Comparison of ENCODE assay signal across 16 cellular contexts in the genomic region with DNA sequence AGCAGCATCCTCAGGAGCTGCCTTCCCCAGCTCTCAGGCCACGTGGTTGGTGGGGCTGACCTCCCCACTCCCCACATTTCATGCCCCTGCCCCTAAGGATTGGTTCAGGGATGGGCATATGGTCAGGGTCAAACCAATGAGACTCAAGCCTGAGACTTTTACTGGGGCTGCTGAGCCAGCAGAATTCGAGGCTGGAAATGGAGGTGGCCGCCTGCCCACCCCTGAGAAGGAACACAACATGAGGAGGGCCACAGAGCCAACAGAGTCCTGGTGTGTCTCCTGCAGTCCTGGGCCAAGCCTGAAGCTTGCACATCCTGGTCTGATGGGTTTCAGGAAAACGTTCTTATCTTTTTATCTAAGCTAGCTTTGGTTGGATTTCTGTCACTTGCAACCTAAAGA. TPM values are rescaled to one million over a fixed set of nuclear protein-coding genes. Genes with fewer than 3 reads are reported as not detected.
A peak's percentile ranks its signal among the peaks of the same experiment; 100 is the strongest.
DNase-seq lines count a peak whose midpoint lies in the region; ATAC-seq and TF ChIP-seq lines count a peak whose summit lies in the region.
"Had no signal": no experiment of that assay in that cellular context is flagged by ENCODE, and none has a peak within 500 bp of the region (broad histone marks: within the 10 kb centered on the region; RNA-seq: fewer than 3 reads in every experiment).

No MANE protein-coding gene starts in this region.

- no peaks in the 10 kb centered on the region for H3K36me3 ChIP-seq in upper lobe of right lung

- TF ChIP-seq CTCF in nephron (IDR thresholded peaks at IDR 0.05; ENCODE audit: unreplicated experiment in 3 of 3) (no peak), upper lobe of right lung (IDR thresholded peaks at IDR 0.05) (no peak), coronary artery (IDR thresholded peaks at IDR 0.05) (no peak)

- no peaks in the 10 kb centered on the region for H3K27me3 ChIP-seq in upper lobe of right lung

- no peaks in the 10 kb centered on the region for H3K27me3 Mint-ChIP-seq in dendritic cell treated with granulocyte-macrophage colony-stimulating factor and Interleukin-4, amounts not matched to agents 40 ng/mL and 50 ng/mL, for 4 days
- H3K27me3 Mint-ChIP-seq in nephron (ENCODE audit: low read depth): peaks cover 3% of the 10 kb centered on the region

- intact Hi-C loops in Right ventricle myocardium inferior (cut with DNase I): loop anchor here (2.0 kb wide), 1 partner anchor 46 kb away; no protein-coding TSS in a partner anchor
- intact Hi-C loops in Right ventricle myocardium superior (cut with DNase I): no loop called here
- intact Hi-C loops in dendritic cell treated with granulocyte-macrophage colony-stimulating factor and Interleukin-4, amounts not matched to agents 40 ng/mL and 50 ng/mL, for 4 days (cut with micrococcal nuclease): loop anchor here (5.0 kb wide), 1 partner anchor 49 kb away; no protein-coding TSS in a partner anchor
- intact Hi-C loops in upper lobe of right lung (cut with DNase I): no loop called here

- DNase-seq in Right ventricle myocardium inferior (ENCODE audit: missing footprints): no peak
- DNase-seq in Right ventricle myocardium superior: no peak
- DNase-seq in upper lobe of right lung: no peak
- no peak for DNase-seq in HK-2 (ENCODE audit: unreplicated experiment)
- DNase-seq in foreskin melanocyte: no peak
- DNase-seq in coronary artery (ENCODE audit: low spot score): no peak
- DNase-seq: activated T-cell treated with anti-CD3 and anti-CD28 coated beads, Interleukin-2, amount 50 U/mL, for 1 hour; DMS153; NCI-H1417 treated with DMSO at 0.1 percent for 48 hours; NCI-H446; PC-9 had no signal

- H3K9me3 ChIP-seq in upper lobe of right lung: no peaks in the 10 kb centered on the region

- peak overlapping the region; percentile 93 for H3K27ac Mint-ChIP-seq in dendritic cell treated with granulocyte-macrophage colony-stimulating factor and Interleukin-4, amounts not matched to agents 40 ng/mL and 50 ng/mL, for 4 days
- H3K27ac Mint-ChIP-seq in nephron: peak overlapping the region in 2 of 3 experiments; percentile 80 to 87

- H3K4me1 ChIP-seq in upper lobe of right lung: peaks cover 46% of the 10 kb centered on the region

- H3K4me3 Mint-ChIP-seq in dendritic cell treated with granulocyte-macrophage colony-stimulating factor and Interleukin-4, amounts not matched to agents 40 ng/mL and 50 ng/mL, for 4 days: peak overlapping the region; percentile 67
- no peak overlapping the region for H3K4me3 Mint-ChIP-seq in nephron

- no peak overlapping the region for H3K4me3 ChIP-seq in upper lobe of right lung
- no peak overlapping the region for H3K4me3 ChIP-seq in coronary artery
- H3K4me3 ChIP-seq: PC-9 had no signal

- H3K9me3 Mint-ChIP-seq in dendritic cell treated with granulocyte-macrophage colony-stimulating factor and Interleukin-4, amounts not matched to agents 40 ng/mL and 50 ng/mL, for 4 days: no peaks in the 10 kb centered on the region
- no peaks in the 10 kb centered on the region for H3K9me3 Mint-ChIP-seq in nephron

- ATAC-seq in Right ventricle myocardium inferior (peak; percentile 1), Right ventricle myocardium superior (ENCODE audit: poor library complexity) (no peak), upper lobe of right lung (no peak)
- ATAC-seq: activated CD4-positive, CD25-positive, alpha-beta regulatory T cell treated with anti-CD3 and anti-CD28 coated beads, Interleukin-2, amount 50 U/mL, for 24 hours had no signal

- H3K27ac ChIP-seq in upper lobe of right lung (peak overlapping the region; percentile 43), coronary artery (peak overlapping the region in 1 of 2 donors; percentile 67)
- H3K27ac ChIP-seq: PC-9 had no signal

- H3K36me3 Mint-ChIP-seq in dendritic cell treated with granulocyte-macrophage colony-stimulating factor and Interleukin-4, amounts not matched to agents 40 ng/mL and 50 ng/mL, for 4 days (ENCODE audit: low read depth): peaks cover 83% of the 10 kb centered on the region
- peaks cover 7% of the 10 kb centered on the region for H3K36me3 Mint-ChIP-seq in nephron (ENCODE audit: low read depth)

- peaks cover 63% of the 10 kb centered on the region for H3K4me1 Mint-ChIP-seq in dendritic cell treated with granulocyte-macrophage colony-stimulating factor and Interleukin-4, amounts not matched to agents 40 ng/mL and 50 ng/mL, for 4 days (ENCODE audit: low read depth)
- H3K4me1 Mint-ChIP-seq in nephron: peaks cover 35% of the 10 kb centered on the region

RNA-seq across cellular contexts. Expression of a gene that starts 5.9 kb away (rescaled TPM):
- total RNA-seq in Right ventricle myocardium inferior (55.5 TPM), Right ventricle myocardium superior (47.2 TPM), upper lobe of right lung (39.5 TPM)

RNA-seq across cellular contexts. Expression of a gene that starts 54.4 kb away (rescaled TPM):
- total RNA-seq in Right ventricle myocardium inferior (0.05 TPM), Right ventricle myocardium superior (not detected), upper lobe of right lung (1.5 TPM)
- total RNA-seq: fibroblast of villous mesenchyme, mononuclear cell, PC-9 had no signal

Comparison
In these comparisons a context has a peak if more than half of its experiments do, and no peak if none do; other contexts are left out.
1. intact Hi-C loops: an anchor here in Right ventricle myocardium inferior (2.0 kb wide) and dendritic cell treated with granulocyte-macrophage colony-stimulating factor and Interleukin-4, amounts not matched to agents 40 ng/mL and 50 ng/mL, for 4 days (5.0 kb wide); none called in Right ventricle myocardium superior and upper lobe of right lung.